ENCODE assay signal across 1 cellular context in genomic region chr1:201153474-201154388, GRCh38.
TF ChIP-seq lines count a peak whose summit lies in the region.

No MANE protein-coding gene starts in this region.

TF ChIP-seq in K562, 482 proteins besides CTCF, POLR2A, EP300 and RAD21 (continued from another document and continues in another):
- TF ChIP-seq NR1H2 (CRISPR knock-in tag; IDR thresholded peaks at IDR 0.05): 0 out of 2 replicates have a peak, but pooled peaks have one; percentile 15
- no peak; the same call in 1 of the 2 replicates for TF ChIP-seq ZNF395 (CRISPR knock-in tag; IDR thresholded peaks at IDR 0.05)
- TF ChIP-seq, protein P1, sequence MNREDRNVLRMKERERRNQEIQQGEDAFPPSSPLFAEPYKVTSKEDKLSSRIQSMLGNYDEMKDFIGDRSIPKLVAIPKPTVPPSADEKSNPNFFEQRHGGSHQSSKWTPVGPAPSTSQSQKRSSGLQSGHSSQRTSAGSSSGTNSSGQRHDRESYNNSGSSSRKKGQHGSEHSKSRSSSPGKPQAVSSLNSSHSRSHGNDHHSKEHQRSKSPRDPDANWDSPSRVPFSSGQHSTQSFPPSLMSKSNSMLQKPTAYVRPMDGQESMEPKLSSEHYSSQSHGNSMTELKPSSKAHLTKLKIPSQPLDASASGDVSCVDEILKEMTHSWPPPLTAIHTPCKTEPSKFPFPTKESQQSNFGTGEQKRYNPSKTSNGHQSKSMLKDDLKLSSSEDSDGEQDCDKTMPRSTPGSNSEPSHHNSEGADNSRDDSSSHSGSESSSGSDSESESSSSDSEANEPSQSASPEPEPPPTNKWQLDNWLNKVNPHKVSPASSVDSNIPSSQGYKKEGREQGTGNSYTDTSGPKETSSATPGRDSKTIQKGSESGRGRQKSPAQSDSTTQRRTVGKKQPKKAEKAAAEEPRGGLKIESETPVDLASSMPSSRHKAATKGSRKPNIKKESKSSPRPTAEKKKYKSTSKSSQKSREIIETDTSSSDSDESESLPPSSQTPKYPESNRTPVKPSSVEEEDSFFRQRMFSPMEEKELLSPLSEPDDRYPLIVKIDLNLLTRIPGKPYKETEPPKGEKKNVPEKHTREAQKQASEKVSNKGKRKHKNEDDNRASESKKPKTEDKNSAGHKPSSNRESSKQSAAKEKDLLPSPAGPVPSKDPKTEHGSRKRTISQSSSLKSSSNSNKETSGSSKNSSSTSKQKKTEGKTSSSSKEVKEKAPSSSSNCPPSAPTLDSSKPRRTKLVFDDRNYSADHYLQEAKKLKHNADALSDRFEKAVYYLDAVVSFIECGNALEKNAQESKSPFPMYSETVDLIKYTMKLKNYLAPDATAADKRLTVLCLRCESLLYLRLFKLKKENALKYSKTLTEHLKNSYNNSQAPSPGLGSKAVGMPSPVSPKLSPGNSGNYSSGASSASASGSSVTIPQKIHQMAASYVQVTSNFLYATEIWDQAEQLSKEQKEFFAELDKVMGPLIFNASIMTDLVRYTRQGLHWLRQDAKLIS (CRISPR knock-in tag; IDR thresholded peaks at IDR 0.05): no peak
- peak; percentile 85 for TF ChIP-seq STAT5A (IDR thresholded peaks at IDR 0.05; ENCODE audit: borderline replicate concordance, low read length)
- TF ChIP-seq NFE2L1 (tag; IDR thresholded peaks at IDR 0.05; ENCODE audit: borderline replicate concordance, low read depth): no peak
- TF ChIP-seq ZNF280B (CRISPR knock-in tag; IDR thresholded peaks at IDR 0.05): no peak
- TF ChIP-seq CBFB (CRISPR knock-in tag; IDR thresholded peaks at IDR 0.05): peak; percentile 94
- no peak for TF ChIP-seq ZC3H11A (IDR thresholded peaks at IDR 0.05; ENCODE audit: low read depth, low read length)
- TF ChIP-seq ZNF140 (CRISPR knock-in tag; IDR thresholded peaks at IDR 0.05): no peak
- TF ChIP-seq ZNF263 (CRISPR knock-in tag; IDR thresholded peaks at IDR 0.05; ENCODE audit: borderline replicate concordance): no peak; the same call in 1 of the 2 replicates
- no peak for TF ChIP-seq NFXL1 (CRISPR knock-in tag; IDR thresholded peaks at IDR 0.05)
- peak; percentile 92 for TF ChIP-seq TFAP4 (CRISPR knock-in tag; IDR thresholded peaks at IDR 0.05; ENCODE audit: borderline replicate concordance)
- no peak for TF ChIP-seq ZNF133 (CRISPR knock-in tag; IDR thresholded peaks at IDR 0.05)
- TF ChIP-seq, protein P2, sequence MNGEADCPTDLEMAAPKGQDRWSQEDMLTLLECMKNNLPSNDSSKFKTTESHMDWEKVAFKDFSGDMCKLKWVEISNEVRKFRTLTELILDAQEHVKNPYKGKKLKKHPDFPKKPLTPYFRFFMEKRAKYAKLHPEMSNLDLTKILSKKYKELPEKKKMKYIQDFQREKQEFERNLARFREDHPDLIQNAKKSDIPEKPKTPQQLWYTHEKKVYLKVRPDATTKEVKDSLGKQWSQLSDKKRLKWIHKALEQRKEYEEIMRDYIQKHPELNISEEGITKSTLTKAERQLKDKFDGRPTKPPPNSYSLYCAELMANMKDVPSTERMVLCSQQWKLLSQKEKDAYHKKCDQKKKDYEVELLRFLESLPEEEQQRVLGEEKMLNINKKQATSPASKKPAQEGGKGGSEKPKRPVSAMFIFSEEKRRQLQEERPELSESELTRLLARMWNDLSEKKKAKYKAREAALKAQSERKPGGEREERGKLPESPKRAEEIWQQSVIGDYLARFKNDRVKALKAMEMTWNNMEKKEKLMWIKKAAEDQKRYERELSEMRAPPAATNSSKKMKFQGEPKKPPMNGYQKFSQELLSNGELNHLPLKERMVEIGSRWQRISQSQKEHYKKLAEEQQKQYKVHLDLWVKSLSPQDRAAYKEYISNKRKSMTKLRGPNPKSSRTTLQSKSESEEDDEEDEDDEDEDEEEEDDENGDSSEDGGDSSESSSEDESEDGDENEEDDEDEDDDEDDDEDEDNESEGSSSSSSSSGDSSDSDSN (IDR thresholded peaks at IDR 0.05; ENCODE audit: borderline replicate concordance in 1 of 2, low read depth in 2 of 2, low read length in 2 of 2): peak in 1 of 2 experiments; percentile 14; a peak in 1 of 4 replicates
- no peak; the same call in 1 of the 2 replicates for TF ChIP-seq SP1 (CRISPR knock-in tag; IDR thresholded peaks at IDR 0.05)
- no peak for TF ChIP-seq NUFIP1 (IDR thresholded peaks at IDR 0.05; ENCODE audit: partially characterized antibody)
- no peak for TF ChIP-seq NR2C1 (IDR thresholded peaks at IDR 0.05)
- peak; percentile 40; the same call in 1 of the 2 replicates for TF ChIP-seq NR2C1 (tag; IDR thresholded peaks at IDR 0.05)
- TF ChIP-seq KHSRP (IDR thresholded peaks at IDR 0.05): no peak
- TF ChIP-seq PRPF4 (IDR thresholded peaks at IDR 0.05; ENCODE audit: insufficient read depth, low read depth, low read length, poor library complexity, severe bottlenecking): no peak
- no peak for TF ChIP-seq CBX3 (IDR thresholded peaks at IDR 0.05; ENCODE audit: borderline replicate concordance in 1 of 2, low read length in 2 of 2)
- TF ChIP-seq RHOXF2B (CRISPR knock-in tag; conservative IDR thresholded peaks at IDR 0.05): 0 out of 2 replicates have a peak, but pooled peaks have one; percentile 32
- TF ChIP-seq, protein P3, sequence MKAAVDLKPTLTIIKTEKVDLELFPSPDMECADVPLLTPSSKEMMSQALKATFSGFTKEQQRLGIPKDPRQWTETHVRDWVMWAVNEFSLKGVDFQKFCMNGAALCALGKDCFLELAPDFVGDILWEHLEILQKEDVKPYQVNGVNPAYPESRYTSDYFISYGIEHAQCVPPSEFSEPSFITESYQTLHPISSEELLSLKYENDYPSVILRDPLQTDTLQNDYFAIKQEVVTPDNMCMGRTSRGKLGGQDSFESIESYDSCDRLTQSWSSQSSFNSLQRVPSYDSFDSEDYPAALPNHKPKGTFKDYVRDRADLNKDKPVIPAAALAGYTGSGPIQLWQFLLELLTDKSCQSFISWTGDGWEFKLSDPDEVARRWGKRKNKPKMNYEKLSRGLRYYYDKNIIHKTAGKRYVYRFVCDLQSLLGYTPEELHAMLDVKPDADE (conservative IDR thresholded peaks at IDR 0.05; ENCODE audit: control insufficient read depth, low read depth, low read length): no peak
- no peak for TF ChIP-seq ILK (tag; IDR thresholded peaks at IDR 0.05; ENCODE audit: borderline replicate concordance, low read depth)
- TF ChIP-seq ZNF277 (CRISPR knock-in tag; IDR thresholded peaks at IDR 0.05; ENCODE audit: borderline replicate concordance): no peak
- no peak for TF ChIP-seq HIVEP1 (CRISPR knock-in tag; IDR thresholded peaks at IDR 0.05)
- TF ChIP-seq PTRF (tag; IDR thresholded peaks at IDR 0.05): no peak
- peak; percentile 97 for TF ChIP-seq TAL1 (IDR thresholded peaks at IDR 0.05)
- no peak for TF ChIP-seq NR3C1 (CRISPR knock-in tag; IDR thresholded peaks at IDR 0.05)
- TF ChIP-seq KDM1A (IDR thresholded peaks at IDR 0.05): no peak
- TF ChIP-seq ATF1 (CRISPR knock-in tag; IDR thresholded peaks at IDR 0.05): no peak
- TF ChIP-seq ATF1 (tag; IDR thresholded peaks at IDR 0.05): no peak
- TF ChIP-seq ZNF143 (CRISPR knock-in tag; IDR thresholded peaks at IDR 0.05): no peak
- TF ChIP-seq ATF6 (CRISPR knock-in tag; IDR thresholded peaks at IDR 0.05): peak; percentile 58; the same call in 1 of the 2 replicates
- TF ChIP-seq THRB (CRISPR knock-in tag; conservative IDR thresholded peaks at IDR 0.05): no peak
- TF ChIP-seq ZBTB17 (CRISPR knock-in tag; IDR thresholded peaks at IDR 0.05): peak; percentile 32; the same call in 1 of the 2 replicates
- TF ChIP-seq HOXB6 (CRISPR knock-in tag; IDR thresholded peaks at IDR 0.05; ENCODE audit: borderline replicate concordance): no peak
- peak; percentile 98 for TF ChIP-seq TCF3 (CRISPR knock-in tag; IDR thresholded peaks at IDR 0.05)
- no peak for TF ChIP-seq CEBPB (tag; IDR thresholded peaks at IDR 0.05)
- TF ChIP-seq RBM39 (optimal IDR thresholded peaks at IDR 0.05; ENCODE audit: low read depth, low read length): no peak
- no peak for TF ChIP-seq ZNF778 (CRISPR knock-in tag; IDR thresholded peaks at IDR 0.05)
- no peak for TF ChIP-seq ZNF232 (CRISPR knock-in tag; IDR thresholded peaks at IDR 0.05)
- TF ChIP-seq, protein P4, sequence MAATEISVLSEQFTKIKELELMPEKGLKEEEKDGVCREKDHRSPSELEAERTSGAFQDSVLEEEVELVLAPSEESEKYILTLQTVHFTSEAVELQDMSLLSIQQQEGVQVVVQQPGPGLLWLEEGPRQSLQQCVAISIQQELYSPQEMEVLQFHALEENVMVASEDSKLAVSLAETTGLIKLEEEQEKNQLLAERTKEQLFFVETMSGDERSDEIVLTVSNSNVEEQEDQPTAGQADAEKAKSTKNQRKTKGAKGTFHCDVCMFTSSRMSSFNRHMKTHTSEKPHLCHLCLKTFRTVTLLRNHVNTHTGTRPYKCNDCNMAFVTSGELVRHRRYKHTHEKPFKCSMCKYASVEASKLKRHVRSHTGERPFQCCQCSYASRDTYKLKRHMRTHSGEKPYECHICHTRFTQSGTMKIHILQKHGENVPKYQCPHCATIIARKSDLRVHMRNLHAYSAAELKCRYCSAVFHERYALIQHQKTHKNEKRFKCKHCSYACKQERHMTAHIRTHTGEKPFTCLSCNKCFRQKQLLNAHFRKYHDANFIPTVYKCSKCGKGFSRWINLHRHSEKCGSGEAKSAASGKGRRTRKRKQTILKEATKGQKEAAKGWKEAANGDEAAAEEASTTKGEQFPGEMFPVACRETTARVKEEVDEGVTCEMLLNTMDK (IDR thresholded peaks at IDR 0.05; ENCODE audit: borderline replicate concordance, insufficient read depth, low read depth, low read length, poor library complexity, severe bottlenecking): no peak
- TF ChIP-seq HNRNPUL1 (IDR thresholded peaks at IDR 0.05; ENCODE audit: low read length): no peak
- peak; percentile 33; the same call in 1 of the 2 replicates for TF ChIP-seq HMGXB4 (CRISPR knock-in tag; IDR thresholded peaks at IDR 0.05)
